Comparison of ENCODE assay signal across 29 cellular contexts in genomic region chr3:185353225-185353624, GRCh38.
"Had no signal": no experiment of that assay in that cellular context is flagged by ENCODE, and none has a peak within 500 bp of the region (broad histone marks: within the 10 kb centered on the region; RNA-seq: fewer than 3 reads in every experiment).

No MANE protein-coding gene starts in this region.

- H3K27ac ChIP-seq: left ventricle myocardium inferior, ovary, prostate gland, skin epidermis, suprapubic skin, thoracic aorta, tibial artery, uterus had no signal

- H3K27me3 ChIP-seq: ovary, suprapubic skin, tibial artery, uterus had no signal

- FAIRE-seq: islet of Langerhans, kidney had no signal

- H3K9me3 ChIP-seq: left ventricle myocardium inferior, mucosa of descending colon, ovary, prostate gland, suprapubic skin, thoracic aorta, tibial artery, uterus had no signal

- H3K4me3 ChIP-seq: left ventricle myocardium inferior, lung, mucosa of descending colon, ovary, prostate gland, skin epidermis, suprapubic skin, thoracic aorta, tibial artery, uterus had no signal

- ATAC-seq: mucosa of descending colon; naive thymus-derived CD4-positive, alpha-beta T cell; natural killer cell treated with Interleukin-12 subunit alpha and Interleukin-12 subunit beta and Interleukin-15 and Interleukin-18, amount 100 ng/mL, for 72 hours; right cardiac atrium; sciatic nerve; stimulated activated effector memory CD8-positive, alpha-beta T cell treated with anti-CD3 and anti-CD28 coated beads, Interleukin-12 subunit alpha, Interleukin-12 subunit beta, amount 100 ng/mL, for 72 hours had no signal

- DNase-seq: hippocampal formation; immature natural killer cell; kidney; left colon; left ventricle myocardium inferior; midbrain; mucosa of descending colon; naive thymus-derived CD4-positive, alpha-beta T cell; ovary; posterior cingulate gyrus; retina; right cardiac atrium; stimulated activated CD4-positive, alpha-beta T cell treated with anti-CD3 and anti-CD28 coated beads, Interleukin-12 subunit alpha, Interleukin-12 subunit beta, amount 100 ng/mL, for 4 hours; stimulated activated CD4-positive, alpha-beta T cell treated with anti-CD3 and anti-CD28 coated beads, Interleukin-15, amount 100 ng/mL, for 24 hours; stimulated activated CD4-positive, alpha-beta T cell treated with anti-CD3 and anti-CD28 coated beads, Interleukin-2, amount 100 ng/mL, for 24 hours; stimulated activated CD4-positive, alpha-beta T cell treated with anti-CD3 and anti-CD28 coated beads, Interleukin-4, amount 100 ng/mL, for 1 hour; stimulated activated naive CD4-positive, alpha-beta T cell; tibial artery; trophoblast cell; uterus had no signal

- H3K36me3 ChIP-seq: left ventricle myocardium inferior, ovary, prostate gland, suprapubic skin, thoracic aorta, tibial artery, uterus had no signal

- H3K4me1 ChIP-seq: left ventricle myocardium inferior, prostate gland, suprapubic skin, tibial artery, uterus had no signal
